19 cellular contexts compared by ENCODE assay signal in the genomic region with DNA sequence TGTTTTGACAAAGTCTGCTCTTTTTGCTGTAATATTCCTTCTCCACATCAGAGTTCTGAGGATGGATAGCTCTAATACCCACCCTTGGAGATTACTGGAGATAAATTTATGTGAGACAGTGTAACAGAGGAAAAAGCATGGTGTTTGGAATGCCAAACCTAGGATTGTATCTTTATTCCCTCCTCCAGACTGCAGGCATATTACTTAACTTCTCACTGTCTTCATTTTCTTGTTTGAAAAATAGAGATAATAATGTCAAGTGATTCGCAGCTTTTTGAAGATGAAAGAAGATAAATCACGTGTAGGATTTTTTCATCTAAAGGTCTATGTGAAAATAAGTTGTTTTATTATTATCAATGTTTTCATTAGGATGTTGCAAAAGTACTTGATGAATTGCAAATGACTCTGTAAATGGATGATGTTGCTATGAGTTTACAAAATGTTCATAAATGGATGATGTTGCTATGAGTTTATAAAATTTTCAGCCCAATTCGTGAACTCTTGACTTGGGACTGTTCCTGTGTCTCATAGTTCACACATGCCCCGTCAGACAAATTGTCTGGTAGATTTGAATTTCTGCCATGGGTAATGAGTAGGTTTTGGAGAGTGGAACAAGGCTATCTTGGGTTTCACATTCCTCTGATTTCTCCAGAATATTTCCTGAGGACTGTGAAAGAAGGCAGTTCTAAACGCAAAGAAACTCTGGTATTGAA.
DNase-seq lines count a peak whose midpoint lies in the region; ATAC-seq and TF ChIP-seq lines count a peak whose summit lies in the region.
"Had no signal": no experiment of that assay in that cellular context is flagged by ENCODE, and none has a peak within 500 bp of the region (broad histone marks: within the 10 kb centered on the region; RNA-seq: fewer than 3 reads in every experiment).

No MANE protein-coding gene starts in this region.

- H3K4me1 Mint-ChIP-seq in HFFc6 (ENCODE audit: low read depth), result peaks cover 46% of the 10 kb centered on the region
- H3K4me1 Mint-ChIP-seq in naive thymus-derived CD4-positive, alpha-beta T cell, result no peaks in the 10 kb centered on the region
- H3K4me1 Mint-ChIP-seq: CD14-positive monocyte had no signal

- peaks cover 25% of the 10 kb centered on the region for H3K4me1 ChIP-seq in osteoblast (ENCODE audit: insufficient read depth, low read length)
- no peaks in the 10 kb centered on the region for H3K4me1 ChIP-seq in naive thymus-derived CD4-positive, alpha-beta T cell (ENCODE audit: control insufficient read depth in 2 of 2, insufficient read depth in 2 of 2, low read length in 2 of 2)
- H3K4me1 ChIP-seq: gastroesophageal sphincter, lower lobe of right lung, pancreas, sigmoid colon had no signal

- no peak overlapping the region for H3K4me3 Mint-ChIP-seq in HFFc6
- no peak overlapping the region for H3K4me3 Mint-ChIP-seq in naive thymus-derived CD4-positive, alpha-beta T cell
- H3K4me3 Mint-ChIP-seq: CD14-positive monocyte had no signal

- no peaks in the 10 kb centered on the region for H3K36me3 ChIP-seq in osteoblast (ENCODE audit: insufficient read depth, low read length)
- no peaks in the 10 kb centered on the region for H3K36me3 ChIP-seq in naive thymus-derived CD4-positive, alpha-beta T cell (ENCODE audit: control insufficient read depth in 2 of 3, insufficient read depth in 3 of 3, low read length in 3 of 3)
- H3K36me3 ChIP-seq: ascending aorta, gastroesophageal sphincter, lower lobe of right lung, pancreas, sigmoid colon had no signal

- TF ChIP-seq CTCF in HFFc6 (IDR thresholded peaks at IDR 0.05), result no peak
- no peak for TF ChIP-seq CTCF in cardiac fibroblast (IDR thresholded peaks at IDR 0.05; ENCODE audit: low read depth, low read length)
- TF ChIP-seq CTCF in osteoblast (IDR thresholded peaks at IDR 0.05; ENCODE audit: extremely low read depth, low read depth, low read length), result no peak

- H3K9me3 ChIP-seq in osteoblast (ENCODE audit: low read depth, low read length), result no peaks in the 10 kb centered on the region
- H3K9me3 ChIP-seq in naive thymus-derived CD4-positive, alpha-beta T cell (ENCODE audit: control insufficient read depth in 2 of 3, low read length in 3 of 3), result no peaks in the 10 kb centered on the region
- H3K9me3 ChIP-seq: ascending aorta, gastroesophageal sphincter, lower lobe of right lung, pancreas, sigmoid colon had no signal

- peak overlapping the region; percentile 88 for H3K27ac ChIP-seq in osteoblast (ENCODE audit: low read depth, low read length)
- H3K27ac ChIP-seq in naive thymus-derived CD4-positive, alpha-beta T cell (ENCODE audit: low read depth, low read length), result no peak overlapping the region
- H3K27ac ChIP-seq: coronary artery, gastroesophageal sphincter, lower lobe of right lung, pancreas, sigmoid colon had no signal

- H3K27me3 Mint-ChIP-seq in HFFc6 (ENCODE audit: insufficient read depth), result 0 out of 2 replicates have a peak, but pooled peaks cover 1% of the 10 kb centered on the region
- H3K27me3 Mint-ChIP-seq in naive thymus-derived CD4-positive, alpha-beta T cell, result no peaks in the 10 kb centered on the region
- H3K27me3 Mint-ChIP-seq: IgD-negative memory B cell had no signal

- peak overlapping the region; percentile 66 for H3K27ac Mint-ChIP-seq in HFFc6
- H3K27ac Mint-ChIP-seq in naive thymus-derived CD4-positive, alpha-beta T cell, result no peak overlapping the region
- H3K27ac Mint-ChIP-seq: CD14-positive monocyte, IgD-negative memory B cell had no signal

- POLR2A ChIA-PET in naive thymus-derived CD4-positive, alpha-beta T cell (lab: Charles Lee), result interaction anchor here (0.6 kb wide), 1 partner anchor 190 kb away, joined by 3 read pairs; no protein-coding TSS in a partner anchor

- H3K9me3 Mint-ChIP-seq in HFFc6, result no peaks in the 10 kb centered on the region
- peaks cover 0 to 4% (median 0%) of the 10 kb centered on the region in 11 donors for H3K9me3 Mint-ChIP-seq in naive thymus-derived CD4-positive, alpha-beta T cell
- H3K9me3 Mint-ChIP-seq: IgD-negative memory B cell had no signal

- CTCF ChIA-PET in naive thymus-derived CD4-positive, alpha-beta T cell (lab: Charles Lee), result no interaction called here

- no peak for ATAC-seq in naive thymus-derived CD4-positive, alpha-beta T cell
- ATAC-seq: gastroesophageal sphincter, lower lobe of right lung, pancreas had no signal

- intact Hi-C loops in naive thymus-derived CD4-positive, alpha-beta T cell (cut with micrococcal nuclease), result no loop called here

- no peaks in the 10 kb centered on the region for H3K79me2 ChIP-seq in osteoblast (ENCODE audit: insufficient read depth, low read length)

- H3K27me3 ChIP-seq in osteoblast (ENCODE audit: insufficient read depth, low read length), result no peaks in the 10 kb centered on the region
- H3K27me3 ChIP-seq in naive thymus-derived CD4-positive, alpha-beta T cell (ENCODE audit: control insufficient read depth in 2 of 2, insufficient read depth in 2 of 2, low read length in 2 of 2), result no peaks in the 10 kb centered on the region
- H3K27me3 ChIP-seq: ascending aorta, gastroesophageal sphincter, pancreas, sigmoid colon had no signal

- no peaks in the 10 kb centered on the region for H3K36me3 Mint-ChIP-seq in HFFc6 (ENCODE audit: low read depth)
- peaks cover 0 to 2% (median 0%) of the 10 kb centered on the region in 5 donors for H3K36me3 Mint-ChIP-seq in naive thymus-derived CD4-positive, alpha-beta T cell
- H3K36me3 Mint-ChIP-seq: CD14-positive monocyte had no signal

- DNase-seq in AG20443 (ENCODE audit: low spot score) (peak; percentile 74), HFFc6 (peak; percentile 55), cardiac fibroblast (ENCODE audit: low read depth in 2 of 2) (peak; percentile 62 to 66), osteoblast (ENCODE audit: insufficient read length, low spot score, missing footprints) (peak; percentile 72), NCI-H69 (lab: John Stamatoyannopoulos, UW) (no peak), occipital lobe (lab: John Stamatoyannopoulos, UW) (no peak)
- no peak for DNase-seq in naive thymus-derived CD4-positive, alpha-beta T cell
- DNase-seq: activated CD4-positive, alpha-beta T cell treated with anti-CD3 and anti-CD28 coated beads, Interleukin-2, amount 50 U/mL, for 1 hour; activated T-cell treated with anti-CD3 and anti-CD28 coated beads for 4 hours; lower lobe of right lung; NCI-H2029 treated with DMSO at 0.1 percent for 48 hours; pancreas; sigmoid colon; stimulated activated CD4-positive, alpha-beta T cell treated with anti-CD3 and anti-CD28 coated beads, Interleukin-4, amount 100 ng/mL, for 1 hour had no signal

- no peaks in the 10 kb centered on the region for H4K20me1 ChIP-seq in osteoblast (ENCODE audit: insufficient read depth, low read length)

- H3K4me3 ChIP-seq in cardiac fibroblast (replicated peaks in 1 of 2; ENCODE audit: low read depth in 2 of 2, low read length in 2 of 2) (no peak overlapping the region), osteoblast (ENCODE audit: insufficient read depth, low read length) (no peak overlapping the region)
- H3K4me3 ChIP-seq in naive thymus-derived CD4-positive, alpha-beta T cell (ENCODE audit: low read length), result no peak overlapping the region
- H3K4me3 ChIP-seq: ascending aorta, coronary artery, gastroesophageal sphincter, lower lobe of right lung, pancreas, sigmoid colon had no signal

- peak overlapping the region; percentile 1 for H3K4me2 ChIP-seq in osteoblast (ENCODE audit: insufficient read depth, low read length)

- H2AFZ ChIP-seq in osteoblast (ENCODE audit: low read length), result no peak overlapping the region

Comparison
In these comparisons a context has a peak if more than half of its experiments do, and no peak if none do; other contexts are left out.
1. DNase-seq: peak in AG20443 (single experiment), HFFc6 (single experiment), cardiac fibroblast (2 of 2) and osteoblast (single experiment); none in naive thymus-derived CD4-positive, alpha-beta T cell (0 of 9), NCI-H69 (single experiment) and occipital lobe (single experiment).